Comparison of ENCODE assay signal across 20 cellular contexts in genomic region chr2:182766626-182767025, GRCh38.
"Had no signal": no experiment of that assay in that cellular context is flagged by ENCODE, and none has a peak within 500 bp of the region (broad histone marks: within the 10 kb centered on the region; RNA-seq: fewer than 3 reads in every experiment).

No MANE protein-coding gene starts in this region.

- H3K36me3 ChIP-seq: uterus had no signal

- H3K27me3 ChIP-seq: left lung, neutrophil, tibial artery, upper lobe of left lung, uterus had no signal

- H3K4me3 ChIP-seq: coronary artery, left lung, lung, smooth muscle cell, tibial artery, upper lobe of left lung, uterus had no signal

- H3K27ac ChIP-seq: coronary artery, left lung, neutrophil, tibial artery, upper lobe of left lung, uterus had no signal

- H3K9me3 ChIP-seq: neutrophil, tibial artery, upper lobe of left lung, uterus had no signal

- H3K4me1 ChIP-seq: left lung, uterus had no signal

- DNase-seq: effector CD4-positive, alpha-beta T cell; endodermal cell; erythroblast; foreskin melanocyte; head of caudate nucleus; hypothalamus; kidney glomerular epithelial cell; left lung; mesenchymal stem cell; midbrain; stimulated activated CD4-positive, alpha-beta T cell treated with anti-CD3 and anti-CD28 coated beads, Interleukin-2, amount 100 ng/mL, for 48 hours; stimulated activated naive CD8-positive, alpha-beta T cell treated with anti-CD3 and anti-CD28 coated beads, Interleukin-15, Interleukin-2, amounts not matched to agents 100 U/mL and 50 U/mL, for 24 hours; tibial artery; upper lobe of left lung; uterus had no signal

- ATAC-seq: left lung; natural killer cell treated with Interleukin-12 subunit alpha and Interleukin-12 subunit beta and Interleukin-15 and Interleukin-18, amount 100 ng/mL, for 72 hours; stimulated activated naive CD8-positive, alpha-beta T cell treated with anti-CD3 and anti-CD28 coated beads, Interleukin-15, Interleukin-2, amounts not matched to agents 100 U/mL and 50 U/mL, for 24 hours had no signal
